Comparison of ENCODE assay signal across 8 cellular contexts in genomic region chr12:26608273-26608672, GRCh38.
"Had no signal": no experiment of that assay in that cellular context is flagged by ENCODE, and none has a peak within 500 bp of the region (broad histone marks: within the 10 kb centered on the region; RNA-seq: fewer than 3 reads in every experiment).

No MANE protein-coding gene starts in this region.

- H3K27me3 Mint-ChIP-seq: IgD-negative memory B cell had no signal

- H3K9ac ChIP-seq: KMS-11 had no signal

- H3K27ac Mint-ChIP-seq: IgD-negative memory B cell had no signal

- H3K27ac ChIP-seq: HL-60, KMS-11 had no signal

- ATAC-seq: K562 had no signal

- H3K9me3 Mint-ChIP-seq: IgD-negative memory B cell had no signal

- H3K4me2 ChIP-seq: KMS-11 had no signal

- FAIRE-seq: HTR-8/SVneo, K562 had no signal

- H3K4me3 Mint-ChIP-seq: IgD-negative memory B cell had no signal

- DNase-seq: IMR-90, KBM-7, KG1 had no signal

- H3K4me3 ChIP-seq: K562 had no signal
